Comparison of ENCODE assay signal across 8 cellular contexts in genomic region chr7:139777948-139778841, GRCh38. TPM values are rescaled to one million over a fixed set of nuclear protein-coding genes. Genes with fewer than 3 reads are reported as not detected.
DNase-seq lines count a peak whose midpoint lies in the region; ATAC-seq and TF ChIP-seq lines count a peak whose summit lies in the region.

TSS of gene HIPK2 (minus strand) at chr7:139777998. CDS start at chr7:139777623, 375 bp downstream.

- H3K27me3 Mint-ChIP-seq in neural progenitor cell (ENCODE audit: insufficient read depth, low read depth), result peaks cover 10% of the 10 kb centered on the region

- H2AFZ ChIP-seq in neural progenitor cell (replicated peaks), result peak within 1 kb of the TSS; percentile 100

- H3K4me3 ChIP-seq in neural progenitor cell, result peak within 1 kb of the TSS; percentile 96

- H3K4me1 ChIP-seq in foreskin keratinocyte, result peaks cover 17% of the 10 kb centered on the region
- peaks cover 18% of the 10 kb centered on the region for H3K4me1 ChIP-seq in neural progenitor cell

- no peaks in the 10 kb centered on the region for H3K9me3 ChIP-seq in neural progenitor cell (ENCODE audit: low read depth)

- peaks cover 14% of the 10 kb centered on the region for H3K36me3 Mint-ChIP-seq in neural progenitor cell

- ATAC-seq in GM21390 (IDR thresholded peaks at IDR 0.05; ENCODE audit: unreplicated experiment), result peak; percentile 48
- ATAC-seq in foreskin keratinocyte, result peak; percentile 66

- peak within 1 kb of the TSS; percentile 95 for H3K27ac Mint-ChIP-seq in neural progenitor cell

- H3K9ac ChIP-seq in neural progenitor cell, result peak within 1 kb of the TSS; percentile 52

- peaks cover 38% of the 10 kb centered on the region for H3K79me2 ChIP-seq in neural progenitor cell (ENCODE audit: low read depth)

- H3K27ac ChIP-seq in foreskin keratinocyte, result peak within 1 kb of the TSS; percentile 78
- H3K27ac ChIP-seq in neural progenitor cell, result no peak within 1 kb of the TSS
- peak within 1 kb of the TSS; percentile 92 for H3K27ac ChIP-seq in substantia nigra (ENCODE audit: low read depth, low read length, poor library complexity, severe bottlenecking)

- H3K4me2 ChIP-seq in neural progenitor cell, result peak within 1 kb of the TSS; percentile 96

- H3K9me3 Mint-ChIP-seq in neural progenitor cell, result no peaks in the 10 kb centered on the region

- TF ChIP-seq CTCF in foreskin keratinocyte (conservative IDR thresholded peaks at IDR 0.05) (no peak), neural progenitor cell (IDR thresholded peaks at IDR 0.05) (no peak)

- H3K36me3 ChIP-seq in neural progenitor cell, result no peaks in the 10 kb centered on the region

- H3F3A ChIP-seq in neural progenitor cell (ENCODE audit: low read depth), result peaks cover 15% of the 10 kb centered on the region

- peaks cover 30% of the 10 kb centered on the region for H3K4me1 Mint-ChIP-seq in neural progenitor cell

- peak; percentile 94 for DNase-seq in D341Med (ENCODE audit: low spot score)
- peak; percentile 83 for DNase-seq in HuH-7.5 (ENCODE audit: low spot score)
- peak; percentile 82 for DNase-seq in SK-MEL-5 (ENCODE audit: low read depth, low spot score)
- DNase-seq in activated naive CD4-positive, alpha-beta T cell (lab: John Stamatoyannopoulos, UW), result peak; percentile 32 to 64 (median 42)
- DNase-seq in foreskin keratinocyte, result peak in 1 of 2 donors; percentile 21
- DNase-seq in neural progenitor cell (ENCODE audit: low spot score), result peak; percentile 94
- DNase-seq in substantia nigra (lab: John Stamatoyannopoulos, UW), result peak in 48 of 49 donors; percentile 20 to 86 (median 64)

- H3K4me3 Mint-ChIP-seq in neural progenitor cell, result peak within 1 kb of the TSS; percentile 99

- no peaks in the 10 kb centered on the region for H3K27me3 ChIP-seq in foreskin keratinocyte
- peaks cover 43% of the 10 kb centered on the region for H3K27me3 ChIP-seq in neural progenitor cell

- peaks cover 36% of the 10 kb centered on the region for H4K20me1 ChIP-seq in neural progenitor cell (ENCODE audit: low read depth)

- in situ Hi-C loops in SK-MEL-5 (cut with HindIII; ENCODE audit: low pct_unique_long_range_greater_than_20kb, low sequenced_read_pairs), result no loop called here

RNA-seq across cellular contexts. Expression of gene HIPK2, which starts in this region (rescaled TPM):
- total RNA-seq in SK-MEL-5 (2014; rRNA removed; shearing (Covaris generic)), result 16.1 and 21.2 TPM in 2 replicates
- 28.4 and 40.8 TPM in 2 replicates for polyA plus RNA-seq in SK-MEL-5 (2015; cell fraction: cytosol; rRNA removed)
- polyA plus RNA-seq in SK-MEL-5 (2015; cell fraction: nucleus; rRNA removed), result 11.1 and 13.4 TPM in 2 replicates
- total RNA-seq in foreskin keratinocyte, result 17.7 and 20.1 TPM in 2 replicates
- polyA plus RNA-seq in foreskin keratinocyte, result 2.1 and 2.6 TPM in 2 replicates
- total RNA-seq in neural progenitor cell (ENCODE audit: low replicate concordance), result 12.8 and 14.2 TPM in 2 replicates
